3 cellular contexts compared by ENCODE assay signal in genomic region chr15:88013111-88013510, GRCh38.
"Had no signal": no experiment of that assay in that cellular context is flagged by ENCODE, and none has a peak within 500 bp of the region (broad histone marks: within the 10 kb centered on the region; RNA-seq: fewer than 3 reads in every experiment).

No MANE protein-coding gene starts in this region.

- DNase-seq: GDM1, GF-D8 had no signal

- ATAC-seq: GM12878 had no signal

- H3K4me3 ChIP-seq: GM12878 had no signal
